In genomic region chr12:75888398-75888797, GRCh38 we compare ENCODE assay signal across 17 cellular contexts.
"Had no signal": no experiment of that assay in that cellular context is flagged by ENCODE, and none has a peak within 500 bp of the region (broad histone marks: within the 10 kb centered on the region; RNA-seq: fewer than 3 reads in every experiment).

No MANE protein-coding gene starts in this region.

- H3K36me3 ChIP-seq: left ventricle myocardium inferior, sigmoid colon, transverse colon, uterus had no signal

- H3K27ac Mint-ChIP-seq: activated CD4-positive, alpha-beta memory T cell treated with anti-CD3 and anti-CD28 coated beads, Interleukin-2, amount 10 ng/mL, durations not matched to agents 7 days and 5 days; activated CD4-positive, alpha-beta T cell treated with anti-CD3 and anti-CD28 coated beads, Interleukin-2, amount 10 ng/mL, durations not matched to agents 24 days and 14 days; activated naive CD8-positive, alpha-beta T cell treated with anti-CD3 and anti-CD28 coated beads, Interleukin-2, amount 50 U/mL, for 24 hours; activated T-cell treated with anti-CD3 and anti-CD28 coated beads, Interleukin-2, amount 50 U/mL, for 72 hours; stimulated activated memory B cell treated with anti-CD40 and anti-IgM and Interleukin-4, amounts not matched to agents 10 μg/mL and 1 μg/mL and 100 μg/mL, for 72 hours had no signal

- H3K9me3 Mint-ChIP-seq: activated CD4-positive, alpha-beta memory T cell treated with anti-CD3 and anti-CD28 coated beads, Interleukin-2, amount 10 ng/mL, durations not matched to agents 7 days and 5 days; activated naive CD8-positive, alpha-beta T cell treated with anti-CD3 and anti-CD28 coated beads, Interleukin-2, amount 50 U/mL, for 24 hours; activated T-cell treated with anti-CD3 and anti-CD28 coated beads, Interleukin-2, amount 50 U/mL, for 72 hours; stimulated activated memory B cell treated with anti-CD40 and anti-IgM and Interleukin-4, amounts not matched to agents 10 μg/mL and 1 μg/mL and 100 μg/mL, for 72 hours had no signal

- H3K4me1 ChIP-seq: left ventricle myocardium inferior, sigmoid colon, transverse colon, uterus had no signal

- H3K27ac ChIP-seq: left ventricle myocardium inferior, sigmoid colon, transverse colon, uterus had no signal

- ATAC-seq: activated CD4-positive, CD25-positive, alpha-beta regulatory T cell treated with anti-CD3 and anti-CD28 coated beads, Interleukin-2, amount 50 U/mL, for 24 hours; activated T-cell treated with anti-CD3 and anti-CD28 coated beads, Interleukin-2, amount 50 U/mL, for 72 hours; natural killer cell treated with Interleukin-12 subunit alpha and Interleukin-12 subunit beta and Interleukin-15 and Interleukin-18, amount 100 ng/mL, for 72 hours; stimulated activated memory B cell treated with anti-CD40 and anti-IgM and Interleukin-4, amounts not matched to agents 10 μg/mL and 1 μg/mL and 100 μg/mL, for 72 hours had no signal

- DNase-seq: activated CD4-positive, alpha-beta memory T cell treated with anti-CD3 and anti-CD28 coated beads, Interleukin-2, amount 10 ng/mL, durations not matched to agents 7 days and 5 days; activated CD4-positive, alpha-beta T cell treated with anti-CD3 and anti-CD28 coated beads, Interleukin-2, amount 10 ng/mL, durations not matched to agents 24 days and 14 days; activated effector memory CD4-positive, alpha-beta T cell treated with Interleukin-2 at 50 U/mL for 16 hours; activated naive CD4-positive, alpha-beta T cell treated with anti-CD3 and anti-CD28 coated beads, Interleukin-2, amount 50 U/mL, for 16 hours; activated naive CD8-positive, alpha-beta T cell treated with anti-CD3 and anti-CD28 coated beads, Interleukin-2, amount 50 U/mL, for 24 hours; activated T-cell treated with anti-CD3 and anti-CD28 coated beads, Interleukin-2, amount 50 U/mL, for 72 hours; dermis blood vessel endothelial cell; effector memory CD4-positive, alpha-beta T cell; left ventricle myocardium inferior; sigmoid colon; stimulated activated CD4-positive, alpha-beta T cell treated with anti-CD3 and anti-CD28 coated beads, Interleukin-15, amount 100 ng/mL, for 24 hours; transverse colon; uterus had no signal

- H3K9me3 ChIP-seq: left ventricle myocardium inferior, sigmoid colon, transverse colon, uterus had no signal

- H3K4me3 ChIP-seq: left ventricle myocardium inferior, sigmoid colon, smooth muscle cell, transverse colon, uterus had no signal

- H3K36me3 Mint-ChIP-seq: natural killer cell treated with Interleukin-12 subunit alpha and Interleukin-12 subunit beta and Interleukin-15 and Interleukin-18, amount 100 ng/mL, for 72 hours; stimulated activated memory B cell treated with anti-CD40 and anti-IgM and Interleukin-4, amounts not matched to agents 10 μg/mL and 1 μg/mL and 100 μg/mL, for 72 hours had no signal

- H3K4me1 Mint-ChIP-seq: activated CD4-positive, alpha-beta memory T cell treated with anti-CD3 and anti-CD28 coated beads, Interleukin-2, amount 10 ng/mL, durations not matched to agents 7 days and 5 days; stimulated activated memory B cell treated with anti-CD40 and anti-IgM and Interleukin-4, amounts not matched to agents 10 μg/mL and 1 μg/mL and 100 μg/mL, for 72 hours had no signal

- H3K27me3 ChIP-seq: sigmoid colon, transverse colon, uterus had no signal

- H3K4me3 Mint-ChIP-seq: activated CD4-positive, alpha-beta memory T cell treated with anti-CD3 and anti-CD28 coated beads, Interleukin-2, amount 10 ng/mL, durations not matched to agents 7 days and 5 days; activated CD4-positive, alpha-beta T cell treated with anti-CD3 and anti-CD28 coated beads, Interleukin-2, amount 10 ng/mL, durations not matched to agents 24 days and 14 days; activated naive CD8-positive, alpha-beta T cell treated with anti-CD3 and anti-CD28 coated beads, Interleukin-2, amount 50 U/mL, for 24 hours; activated T-cell treated with anti-CD3 and anti-CD28 coated beads, Interleukin-2, amount 50 U/mL, for 72 hours; natural killer cell treated with Interleukin-12 subunit alpha and Interleukin-12 subunit beta and Interleukin-15 and Interleukin-18, amount 100 ng/mL, for 72 hours; stimulated activated memory B cell treated with anti-CD40 and anti-IgM and Interleukin-4, amounts not matched to agents 10 μg/mL and 1 μg/mL and 100 μg/mL, for 72 hours had no signal
